Comparison of ENCODE assay signal across 15 cellular contexts in the genomic region with DNA sequence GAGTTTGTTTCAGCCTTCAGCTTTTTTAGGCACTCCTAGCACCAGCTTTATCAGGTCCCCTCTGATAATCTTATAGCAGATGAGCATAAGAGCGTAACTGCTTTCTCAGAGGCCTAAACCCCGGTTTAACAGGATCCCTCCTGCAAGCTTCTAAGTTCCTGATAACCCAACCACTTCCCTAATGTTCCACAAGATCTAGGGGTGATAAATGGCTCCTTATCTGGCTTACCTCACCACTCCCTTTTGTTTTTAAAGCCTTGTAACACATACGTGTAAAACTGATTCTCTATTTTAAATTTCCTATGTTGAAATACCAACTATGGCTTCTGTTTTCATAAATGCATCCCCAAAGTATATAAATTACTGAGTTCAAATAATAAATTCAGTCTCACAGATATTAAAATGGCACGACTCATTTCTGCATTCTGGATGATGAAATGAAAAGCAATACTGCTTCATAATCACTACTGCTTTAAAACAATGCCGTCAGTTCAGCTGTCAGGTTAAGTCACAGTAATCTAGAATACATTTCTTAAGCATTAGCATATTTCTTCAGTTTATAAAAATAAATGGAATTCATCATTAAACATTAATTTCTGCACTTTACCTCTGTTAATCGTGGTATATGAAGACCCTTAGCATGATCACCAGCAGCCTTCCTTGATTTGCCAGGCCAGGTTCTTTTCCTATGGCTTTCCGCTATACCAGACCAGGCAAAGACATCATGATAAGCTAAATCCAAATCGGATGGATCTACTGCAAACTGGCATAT.
DNase-seq lines count a peak whose midpoint lies in the region; ATAC-seq and TF ChIP-seq lines count a peak whose summit lies in the region.
"Had no signal": no experiment of that assay in that cellular context is flagged by ENCODE, and none has a peak within 500 bp of the region (broad histone marks: within the 10 kb centered on the region; RNA-seq: fewer than 3 reads in every experiment).

No MANE protein-coding gene starts in this region.

- CTCF ChIA-PET in activated naive CD4-positive, alpha-beta T cell treated with anti-CD3 and anti-CD28 coated beads for 36 hours (lab: Charles Lee), result interaction anchor here (0.6 kb wide), 1 partner anchor 1411 kb away, joined by 3 read pairs; no protein-coding TSS in a partner anchor
- CTCF ChIA-PET in Panc1 (lab: Charles Lee), result no interaction called here

- H3K27ac ChIP-seq in Panc1 (ENCODE audit: low read length), result peak overlapping the region; percentile 45; the same call in 1 of the 2 replicates
- H3K27ac ChIP-seq: brain microvascular endothelial cell, lower lobe of right lung, ovary had no signal

- H3K27me3 ChIP-seq in Panc1 (ENCODE audit: control insufficient read depth, insufficient read depth, low read length) (no peaks in the 10 kb centered on the region), HAP-1 (ENCODE audit: low read depth) (no peaks in the 10 kb centered on the region)
- H3K27me3 ChIP-seq: brain microvascular endothelial cell, ovary had no signal

- H3K9me3 ChIP-seq in Panc1 (ENCODE audit: control insufficient read depth, insufficient read depth, low read depth, low read length), result no peaks in the 10 kb centered on the region
- no peaks in the 10 kb centered on the region for H3K9me3 ChIP-seq in HAP-1
- H3K9me3 ChIP-seq: lower lobe of right lung, ovary had no signal

- peaks cover 4% of the 10 kb centered on the region for H3K4me1 Mint-ChIP-seq in activated naive CD4-positive, alpha-beta T cell treated with anti-CD3 and anti-CD28 coated beads, Interleukin-2, amount 50 U/mL, for 24 hours
- H3K4me1 Mint-ChIP-seq in activated naive CD4-positive, alpha-beta T cell treated with anti-CD3 and anti-CD28 coated beads for 36 hours (ENCODE audit: low read depth), result peaks cover 13% of the 10 kb centered on the region
- H3K4me1 Mint-ChIP-seq in stimulated activated naive CD8-positive, alpha-beta T cell treated with anti-CD3 and anti-CD28 coated beads, Interleukin-15, amount 100 ng/mL, for 72 hours, result peaks cover 17% of the 10 kb centered on the region

- POLR2A ChIA-PET in Panc1 (lab: Charles Lee), result no interaction called here

- intact Hi-C loops in activated naive CD4-positive, alpha-beta T cell treated with anti-CD3 and anti-CD28 coated beads for 36 hours (cut with micrococcal nuclease), result no loop called here
- intact Hi-C loops in Panc1 (cut with micrococcal nuclease; ENCODE audit: unreplicated experiment), result no loop called here

- H3K36me3 Mint-ChIP-seq in activated naive CD4-positive, alpha-beta T cell treated with anti-CD3 and anti-CD28 coated beads, Interleukin-2, amount 50 U/mL, for 24 hours, result peaks cover 17% of the 10 kb centered on the region
- peaks cover 12% of the 10 kb centered on the region for H3K36me3 Mint-ChIP-seq in activated naive CD4-positive, alpha-beta T cell treated with anti-CD3 and anti-CD28 coated beads for 36 hours (ENCODE audit: low read depth)

- H3K9me3 Mint-ChIP-seq in activated naive CD4-positive, alpha-beta T cell treated with anti-CD3 and anti-CD28 coated beads, Interleukin-2, amount 50 U/mL, for 24 hours, result no peaks in the 10 kb centered on the region
- H3K9me3 Mint-ChIP-seq in activated naive CD4-positive, alpha-beta T cell treated with anti-CD3 and anti-CD28 coated beads for 36 hours, result no peaks in the 10 kb centered on the region
- H3K9me3 Mint-ChIP-seq in stimulated activated naive CD8-positive, alpha-beta T cell treated with anti-CD3 and anti-CD28 coated beads, Interleukin-15, amount 100 ng/mL, for 72 hours, result no peaks in the 10 kb centered on the region
- H3K9me3 Mint-ChIP-seq: activated B cell treated with CpG ODN at 0.5 μM for 24 hours had no signal

- H3K4me3 Mint-ChIP-seq in activated naive CD4-positive, alpha-beta T cell treated with anti-CD3 and anti-CD28 coated beads, Interleukin-2, amount 50 U/mL, for 24 hours, result no peak overlapping the region
- H3K4me3 Mint-ChIP-seq in activated naive CD4-positive, alpha-beta T cell treated with anti-CD3 and anti-CD28 coated beads for 36 hours, result no peak overlapping the region
- H3K4me3 Mint-ChIP-seq in stimulated activated naive CD8-positive, alpha-beta T cell treated with anti-CD3 and anti-CD28 coated beads, Interleukin-15, amount 100 ng/mL, for 72 hours, result no peak overlapping the region
- H3K4me3 Mint-ChIP-seq: activated B cell treated with CpG ODN at 0.5 μM for 24 hours had no signal

- ATAC-seq in Panc1, result no peak
- ATAC-seq in stimulated activated naive CD8-positive, alpha-beta T cell treated with anti-CD3 and anti-CD28 coated beads, Interleukin-15, amount 100 ng/mL, for 72 hours, result no peak
- ATAC-seq: lower lobe of right lung had no signal

- no peaks in the 10 kb centered on the region; the same call in 1 of the 2 replicates for H3K4me1 ChIP-seq in Panc1 (ENCODE audit: control insufficient read depth, insufficient read depth, low read length)
- no peaks in the 10 kb centered on the region for H3K4me1 ChIP-seq in HAP-1

- H3K27me3 Mint-ChIP-seq in activated naive CD4-positive, alpha-beta T cell treated with anti-CD3 and anti-CD28 coated beads, Interleukin-2, amount 50 U/mL, for 24 hours, result no peaks in the 10 kb centered on the region
- H3K27me3 Mint-ChIP-seq in activated naive CD4-positive, alpha-beta T cell treated with anti-CD3 and anti-CD28 coated beads for 36 hours (ENCODE audit: low read depth), result no peaks in the 10 kb centered on the region
- H3K27me3 Mint-ChIP-seq in stimulated activated naive CD8-positive, alpha-beta T cell treated with anti-CD3 and anti-CD28 coated beads, Interleukin-15, amount 100 ng/mL, for 72 hours, result no peaks in the 10 kb centered on the region
- H3K27me3 Mint-ChIP-seq: activated B cell treated with CpG ODN at 0.5 μM for 24 hours had no signal

- TF ChIP-seq CTCF in Panc1 (IDR thresholded peaks at IDR 0.05), result no peak
- TF ChIP-seq CTCF in fibroblast of pulmonary artery (IDR thresholded peaks at IDR 0.05; ENCODE audit: low read length, missing control alignments), result no peak

- H3K4me3 ChIP-seq in Panc1 (ENCODE audit: low read depth in 2 of 2, low read length in 2 of 2) (no peak overlapping the region), fibroblast of pulmonary artery (replicated peaks; ENCODE audit: low read depth, low read length) (no peak overlapping the region), HAP-1 (no peak overlapping the region)
- H3K4me3 ChIP-seq: lower lobe of right lung, ovary had no signal

- BruUV-seq in Panc1 (replicated peaks; lab: Mats Ljungman, UMichigan), result no TSS peak

- no peak for DNase-seq in activated naive CD4-positive, alpha-beta T cell treated with anti-CD3 and anti-CD28 coated beads for 36 hours
- DNase-seq in Panc1 (ENCODE audit: low read depth, low spot score) (no peak), fibroblast of pulmonary artery (ENCODE audit: low read depth) (peak; percentile 47), retina (no peak), HAP-1 (ENCODE audit: low spot score in 2 of 2) (no peak), HK-2 (ENCODE audit: unreplicated experiment) (no peak)
- DNase-seq in stimulated activated naive CD8-positive, alpha-beta T cell treated with anti-CD3 and anti-CD28 coated beads, Interleukin-15, amount 100 ng/mL, for 72 hours, result no peak
- DNase-seq: activated B cell treated with CpG ODN at 0.5 μM for 24 hours, brain microvascular endothelial cell, DND-41, lower lobe of right lung, NCI-H1092 treated with DMSO at 0.1 percent for 48 hours, NCI-H510A, ovary had no signal

- in situ Hi-C loops in Panc1 (cut with HindIII; ENCODE audit: low pct_unique_long_range_greater_than_20kb, low sequenced_read_pairs), result no loop called here
- in situ Hi-C loops in HAP-1 (cut with MboI; ENCODE audit: low sequenced_read_pairs), result no loop called here

- H3K36me3 ChIP-seq in Panc1 (ENCODE audit: control insufficient read depth, insufficient read depth, low read length) (peaks cover 11% of the 10 kb centered on the region; the same call in 1 of the 2 replicates), HAP-1 (replicated peaks) (peaks cover 15% of the 10 kb centered on the region; the same call in 1 of the 2 replicates)
- H3K36me3 ChIP-seq: ovary had no signal

- peak overlapping the region; percentile 68 for H3K27ac Mint-ChIP-seq in activated naive CD4-positive, alpha-beta T cell treated with anti-CD3 and anti-CD28 coated beads, Interleukin-2, amount 50 U/mL, for 24 hours
- H3K27ac Mint-ChIP-seq in activated naive CD4-positive, alpha-beta T cell treated with anti-CD3 and anti-CD28 coated beads for 36 hours, result no peak overlapping the region
- H3K27ac Mint-ChIP-seq in stimulated activated naive CD8-positive, alpha-beta T cell treated with anti-CD3 and anti-CD28 coated beads, Interleukin-15, amount 100 ng/mL, for 72 hours, result peak overlapping the region; percentile 94 to 98
- H3K27ac Mint-ChIP-seq: activated B cell treated with CpG ODN at 0.5 μM for 24 hours had no signal
